ENCODE assay signal across 7 cellular contexts in genomic region chr3:177749836-177750235, GRCh38.
"Had no signal": no experiment of that assay in that cellular context is flagged by ENCODE, and none has a peak within 500 bp of the region (broad histone marks: within the 10 kb centered on the region; RNA-seq: fewer than 3 reads in every experiment).

No MANE protein-coding gene starts in this region.

- H3K27ac ChIP-seq: HL-60 had no signal

- H3K4me3 ChIP-seq: K562 had no signal

- H3K36me3 Mint-ChIP-seq: IgD-negative memory B cell had no signal

- DNase-seq: KBM-7, KG1 had no signal

- ATAC-seq: HepG2, K562 had no signal

- H3K27ac Mint-ChIP-seq: IgD-negative memory B cell had no signal

- H3K27me3 Mint-ChIP-seq: IgD-negative memory B cell had no signal

- FAIRE-seq: HepG2, HTR-8/SVneo, K562 had no signal

- H3K4me3 Mint-ChIP-seq: IgD-negative memory B cell had no signal
